ENCODE assay signal across 23 cellular contexts in genomic region chr5:135492319-135492626, GRCh38. TPM values are rescaled to one million over a fixed set of nuclear protein-coding genes. Genes with fewer than 3 reads are reported as not detected.
DNase-seq lines count a peak whose midpoint lies in the region; ATAC-seq and TF ChIP-seq lines count a peak whose summit lies in the region.
"Had no signal": no experiment of that assay in that cellular context is flagged by ENCODE, and none has a peak within 500 bp of the region (broad histone marks: within the 10 kb centered on the region; RNA-seq: fewer than 3 reads in every experiment).

No MANE protein-coding gene starts in this region.

- H2BK5ac ChIP-seq in mesenchymal stem cell (ENCODE audit: low read depth, low read length, poor library complexity, severe bottlenecking): no peak overlapping the region

- H3K9ac ChIP-seq in mesenchymal stem cell (ENCODE audit: low read length): no peak overlapping the region

- H3K23ac ChIP-seq in mesenchymal stem cell (ENCODE audit: low read length in 2 of 2): no peak overlapping the region

- H3K4me2 ChIP-seq in mesenchymal stem cell (ENCODE audit: low read length, poor library complexity, severe bottlenecking): no peak overlapping the region

- ATAC-seq in foreskin keratinocyte: peak; percentile 40
- ATAC-seq in Right ventricle myocardium superior (ENCODE audit: poor library complexity): no peak
- ATAC-seq: heart left ventricle; naive thymus-derived CD8-positive, alpha-beta T cell; stimulated activated naive CD8-positive, alpha-beta T cell treated with anti-CD3 and anti-CD28 coated beads, Interleukin-15, Interleukin-2, amounts not matched to agents 100 U/mL and 50 U/mL, for 24 hours had no signal

- no peak overlapping the region for H2BK12ac ChIP-seq in mesenchymal stem cell (ENCODE audit: low read length in 2 of 2)

- H3K9me3 ChIP-seq in mesenchymal stem cell (ENCODE audit: control insufficient read depth, low read length): no peaks in the 10 kb centered on the region
- H3K9me3 ChIP-seq: esophagus muscularis mucosa, heart left ventricle, tibial artery had no signal

- TF ChIP-seq CTCF in HL-60 (IDR thresholded peaks at IDR 0.05; ENCODE audit: insufficient read depth, low read length) (no peak), RWPE1 (conservative IDR thresholded peaks at IDR 0.05; ENCODE audit: low read depth) (no peak), foreskin keratinocyte (conservative IDR thresholded peaks at IDR 0.05) (no peak)

- H4K91ac ChIP-seq in mesenchymal stem cell (ENCODE audit: low read length): no peak overlapping the region

- intact Hi-C loops in Right ventricle myocardium superior (cut with DNase I): no loop called here

- H3K27ac ChIP-seq in HL-60 (replicated peaks) (no peak overlapping the region), RWPE1 (peak overlapping the region; percentile 98), foreskin keratinocyte (no peak overlapping the region), mesenchymal stem cell (ENCODE audit: low read length, poor library complexity, severe bottlenecking) (no peak overlapping the region)
- H3K27ac ChIP-seq: esophagus muscularis mucosa, heart left ventricle, tibial artery had no signal

- H2AFZ ChIP-seq in mesenchymal stem cell (ENCODE audit: low read depth, low read length): no peak overlapping the region

- H3K4me3 ChIP-seq in HL-60 (replicated peaks; ENCODE audit: insufficient read depth, low read length) (no peak overlapping the region), mesenchymal stem cell (ENCODE audit: insufficient read depth in 1 of 2, low read depth in 1 of 2, low read length in 2 of 2) (no peak overlapping the region)
- H3K4me3 ChIP-seq: esophagus muscularis mucosa, heart left ventricle, tibial artery had no signal

- H2BK120ac ChIP-seq in mesenchymal stem cell (ENCODE audit: low read depth, low read length): no peak overlapping the region

- DNase-seq in CD1c-positive myeloid dendritic cell (ENCODE audit: extremely low spot score): peak; percentile 40
- peak; percentile 58 to 68 for DNase-seq in HL-60 (ENCODE audit: low read depth in 1 of 2, low spot score in 1 of 2)
- peak; percentile 78 for DNase-seq in RWPE1 (ENCODE audit: low spot score)
- DNase-seq in foreskin keratinocyte: peak; percentile 82 to 86
- no peak for DNase-seq in Right ventricle myocardium superior
- no peak for DNase-seq in mesenchymal stem cell
- no peak for DNase-seq in activated CD4-positive, CD25-positive, alpha-beta regulatory T cell (lab: John Stamatoyannopoulos, UW)
- no peak for DNase-seq in NCI-H1417 treated with DMSO at 0.1 percent for 48 hours (lab: John Stamatoyannopoulos, UW)
- DNase-seq: activated CD4-positive, alpha-beta memory T cell treated with anti-CD3 and anti-CD28 coated beads for 36 hours; activated naive CD4-positive, alpha-beta T cell; CD4-positive, alpha-beta T cell; heart left ventricle; naive thymus-derived CD8-positive, alpha-beta T cell; NCI-H1694 treated with DMSO at 0.1 percent for 48 hours; NCI-H446; posterior cingulate gyrus; stimulated activated naive CD8-positive, alpha-beta T cell treated with anti-CD3 and anti-CD28 coated beads, Interleukin-15, Interleukin-2, amounts not matched to agents 100 U/mL and 50 U/mL, for 24 hours; T-helper 2 cell had no signal

- H3K4me1 ChIP-seq in foreskin keratinocyte: peaks cover 29% of the 10 kb centered on the region
- H3K4me1 ChIP-seq in mesenchymal stem cell (ENCODE audit: control insufficient read depth, insufficient read depth, low read depth, low read length): peaks cover 32% of the 10 kb centered on the region

- no peaks in the 10 kb centered on the region for H3K36me3 ChIP-seq in mesenchymal stem cell (ENCODE audit: control insufficient read depth in 1 of 2, insufficient read depth in 2 of 2, low read depth in 1 of 2, low read length in 2 of 2)
- H3K36me3 ChIP-seq: esophagus muscularis mucosa, heart left ventricle, tibial artery had no signal

- CTCF ChIA-PET in RWPE1 (lab: Yijun Ruan, JAX): interaction anchor here (0.6 to 1.4 kb wide), 5 partner anchors 12 to 60 kb away, joined by 3 to 10 read pairs (median 3); no protein-coding TSS in a partner anchor

- H4K8ac ChIP-seq in mesenchymal stem cell (ENCODE audit: low read length): no peak overlapping the region

- POLR2A ChIA-PET in RWPE1 (lab: Yijun Ruan, JAX; ENCODE audit: low non-redundant PET): no interaction called here

- no peak overlapping the region for H3K4ac ChIP-seq in mesenchymal stem cell (ENCODE audit: low read depth in 1 of 2, low read length in 2 of 2)

- H2BK15ac ChIP-seq in mesenchymal stem cell (ENCODE audit: low read depth, poor library complexity, severe bottlenecking): no peak overlapping the region

- no peak overlapping the region for H2AK5ac ChIP-seq in mesenchymal stem cell (ENCODE audit: low read length, severe bottlenecking)

- no peak overlapping the region for H3K18ac ChIP-seq in mesenchymal stem cell (ENCODE audit: low read depth in 1 of 2, low read length in 2 of 2)

- no peak overlapping the region for H3K14ac ChIP-seq in mesenchymal stem cell (ENCODE audit: low read length in 2 of 2)

- H3K79me1 ChIP-seq in mesenchymal stem cell (replicated peaks; ENCODE audit: low read length, poor library complexity, severe bottlenecking): no peaks in the 10 kb centered on the region

- no peaks in the 10 kb centered on the region for H3K27me3 ChIP-seq in HL-60 (ENCODE audit: insufficient read depth, poor library complexity, severe bottlenecking)
- H3K27me3 ChIP-seq in foreskin keratinocyte: peaks cover 4% of the 10 kb centered on the region
- H3K27me3 ChIP-seq in mesenchymal stem cell (ENCODE audit: control insufficient read depth in 1 of 2, insufficient read depth in 1 of 2, low read length in 2 of 2): peaks cover 43 to 93% of the 10 kb centered on the region in 2 experiments

- 32% methylated on average over 3 of the region's 3 CpGs for WGBS in mesenchymal stem cell

RNA-seq across cellular contexts. Expression of gene TIFAB, which starts 40.1 kb away (rescaled TPM):
- total RNA-seq in foreskin keratinocyte: not detected in 2 replicates
- polyA plus RNA-seq in foreskin keratinocyte: not detected in 2 replicates
- total RNA-seq in Right ventricle myocardium superior: not detected
- not detected for polyA plus RNA-seq in mesenchymal stem cell (2013, experiment 1 of 2)
- polyA plus RNA-seq in mesenchymal stem cell (2013, experiment 2 of 2): not detected
- total RNA-seq: activated CD4-positive, alpha-beta memory T cell treated with anti-CD3 and anti-CD28 coated beads for 36 hours; esophagus muscularis mucosa; mesenteric fat pad; naive thymus-derived CD8-positive, alpha-beta T cell; WTC11 had no signal
- polyA plus RNA-seq: naive thymus-derived CD8-positive, alpha-beta T cell had no signal

RNA-seq across cellular contexts. Expression of gene NEUROG1, which starts 43.5 kb away (rescaled TPM):
- total RNA-seq in foreskin keratinocyte (not detected in 2 replicates), Right ventricle myocardium superior (not detected)
- polyA plus RNA-seq in foreskin keratinocyte: not detected in 2 replicates
- polyA plus RNA-seq in mesenchymal stem cell (2013, experiment 1 of 2): not detected
- not detected for polyA plus RNA-seq in mesenchymal stem cell (2013, experiment 2 of 2)
- total RNA-seq: activated CD4-positive, alpha-beta memory T cell treated with anti-CD3 and anti-CD28 coated beads for 36 hours; CD4-positive, alpha-beta T cell; esophagus muscularis mucosa; heart left ventricle; mesenteric fat pad; naive thymus-derived CD8-positive, alpha-beta T cell; skeletal muscle tissue had no signal
- polyA plus RNA-seq: heart left ventricle; naive thymus-derived CD8-positive, alpha-beta T cell had no signal

RNA-seq across cellular contexts. Expression of gene DCANP1, which starts 45.1 kb away (rescaled TPM):
- total RNA-seq in foreskin keratinocyte (not detected in 2 replicates), Right ventricle myocardium superior (not detected)
- polyA plus RNA-seq in foreskin keratinocyte: not detected in 2 replicates
- polyA plus RNA-seq in mesenchymal stem cell (2013, experiment 1 of 2): not detected
- not detected for polyA plus RNA-seq in mesenchymal stem cell (2013, experiment 2 of 2)
- total RNA-seq: activated CD4-positive, alpha-beta memory T cell treated with anti-CD3 and anti-CD28 coated beads for 36 hours; mesenteric fat pad; naive thymus-derived CD8-positive, alpha-beta T cell; skeletal muscle tissue; WTC11 had no signal
- polyA plus RNA-seq: heart left ventricle; naive thymus-derived CD8-positive, alpha-beta T cell had no signal

Comparison
In these comparisons a context has a peak if more than half of its experiments do, and no peak if none do; other contexts are left out.
1. DNase-seq: peak in CD1c-positive myeloid dendritic cell (single experiment), HL-60 (2 of 2), RWPE1 (single experiment) and foreskin keratinocyte (2 of 2); none in Right ventricle myocardium superior (single experiment), mesenchymal stem cell (single experiment), activated CD4-positive, CD25-positive, alpha-beta regulatory T cell (0 of 4) and NCI-H1417 treated with DMSO at 0.1 percent for 48 hours (single experiment).